11 cellular contexts compared by ENCODE assay signal in genomic region chr2:134246154-134246874, GRCh38. TPM values are rescaled to one million over a fixed set of nuclear protein-coding genes. Genes with fewer than 3 reads are reported as not detected.
DNase-seq lines count a peak whose midpoint lies in the region; ATAC-seq and TF ChIP-seq lines count a peak whose summit lies in the region.
"Had no signal": no experiment of that assay in that cellular context is flagged by ENCODE, and none has a peak within 500 bp of the region (broad histone marks: within the 10 kb centered on the region; RNA-seq: fewer than 3 reads in every experiment).

No MANE protein-coding gene starts in this region.

- H2AFZ ChIP-seq in Karpas-422 (ENCODE audit: low read length) (no peak overlapping the region), osteoblast (ENCODE audit: low read length) (no peak overlapping the region)

- no peaks in the 10 kb centered on the region; the same call in 1 of the 2 replicates for H4K20me1 ChIP-seq in Karpas-422 (ENCODE audit: insufficient read depth, low read depth, low read length)
- peaks cover 2% of the 10 kb centered on the region for H4K20me1 ChIP-seq in osteoblast (ENCODE audit: insufficient read depth, low read length)

- H3K4me1 Mint-ChIP-seq in T-helper 2 cell treated with Interferon-gamma antibody and Interleukin-4, amounts not matched to agents 5 μg/mL and 100 μg/mL, for 36 hours (ENCODE audit: low read depth) = peaks cover 42% of the 10 kb centered on the region
- peaks cover 78% of the 10 kb centered on the region for H3K4me1 Mint-ChIP-seq in activated T-helper 17 cell treated with anti-CD3 and anti-CD28 coated beads, Interleukin-2, amount 50 U/mL, for 72 hours
- peaks cover 6% of the 10 kb centered on the region for H3K4me1 Mint-ChIP-seq in MCF 10A (ENCODE audit: insufficient read depth, unreplicated experiment)

- H3K4me3 ChIP-seq in Karpas-422 (ENCODE audit: low read length) (no peak overlapping the region), osteoblast (ENCODE audit: insufficient read depth, low read length) (no peak overlapping the region)

- DNase-seq in T-helper 2 cell treated with Interferon-gamma antibody and Interleukin-4, amounts not matched to agents 5 μg/mL and 100 μg/mL, for 36 hours (ENCODE audit: low spot score) = no peak
- no peak for DNase-seq in T-helper 2 cell
- DNase-seq in Karpas-422 = no peak
- no peak for DNase-seq in osteoblast (ENCODE audit: insufficient read length, low spot score, missing footprints)
- DNase-seq in activated CD8-positive, alpha-beta memory T cell treated with anti-CD3 and anti-CD28 coated beads for 24 hours = no peak
- no peak for DNase-seq in MCF 10A (ENCODE audit: unreplicated experiment)
- DNase-seq: cerebellar nuclear complex, IMR-90 had no signal

- peaks cover 64% of the 10 kb centered on the region for H3K4me1 ChIP-seq in Karpas-422 (ENCODE audit: low read length)
- peaks cover 11% of the 10 kb centered on the region for H3K4me1 ChIP-seq in osteoblast (ENCODE audit: insufficient read depth, low read length)

- H3K9me3 Mint-ChIP-seq in T-helper 2 cell treated with Interferon-gamma antibody and Interleukin-4, amounts not matched to agents 5 μg/mL and 100 μg/mL, for 36 hours = no peaks in the 10 kb centered on the region
- H3K9me3 Mint-ChIP-seq in activated T-helper 17 cell treated with anti-CD3 and anti-CD28 coated beads, Interleukin-2, amount 50 U/mL, for 72 hours = no peaks in the 10 kb centered on the region
- H3K9me3 Mint-ChIP-seq in MCF 10A (ENCODE audit: unreplicated experiment) = no peaks in the 10 kb centered on the region

- no peak overlapping the region for H3K27ac Mint-ChIP-seq in T-helper 2 cell treated with Interferon-gamma antibody and Interleukin-4, amounts not matched to agents 5 μg/mL and 100 μg/mL, for 36 hours
- peak overlapping the region; percentile 62 for H3K27ac Mint-ChIP-seq in activated T-helper 17 cell treated with anti-CD3 and anti-CD28 coated beads, Interleukin-2, amount 50 U/mL, for 72 hours
- H3K27ac Mint-ChIP-seq in MCF 10A (ENCODE audit: low read depth, unreplicated experiment) = no peak overlapping the region

- CTCF ChIA-PET in MCF 10A (lab: Yijun Ruan, JAX) = interaction anchor here (0.6 to 9.8 kb wide), 42 partner anchors 9 to 424 kb away, joined by 3 to 221 read pairs (median 4); partner anchors contain the start of gene MGAT5

- H3K9me2 ChIP-seq in Karpas-422 (replicated peaks; ENCODE audit: insufficient read depth, low read length) = no peaks in the 10 kb centered on the region

- H3K9me3 ChIP-seq in Karpas-422 (ENCODE audit: low read length) (no peaks in the 10 kb centered on the region), osteoblast (ENCODE audit: low read depth, low read length) (no peaks in the 10 kb centered on the region)
- H3K9me3 ChIP-seq: tibial nerve had no signal

- H3K4me3 Mint-ChIP-seq in T-helper 2 cell treated with Interferon-gamma antibody and Interleukin-4, amounts not matched to agents 5 μg/mL and 100 μg/mL, for 36 hours = peak overlapping the region; percentile 42
- H3K4me3 Mint-ChIP-seq in activated T-helper 17 cell treated with anti-CD3 and anti-CD28 coated beads, Interleukin-2, amount 50 U/mL, for 72 hours = peak overlapping the region; percentile 52
- H3K4me3 Mint-ChIP-seq in MCF 10A (ENCODE audit: unreplicated experiment) = no peak overlapping the region

- no peaks in the 10 kb centered on the region for H3K27me3 ChIP-seq in Karpas-422 (ENCODE audit: low read length)
- no peaks in the 10 kb centered on the region for H3K27me3 ChIP-seq in osteoblast (ENCODE audit: insufficient read depth, low read length)
- H3K27me3 ChIP-seq: tibial nerve had no signal

- no peaks in the 10 kb centered on the region for H3K36me3 Mint-ChIP-seq in T-helper 2 cell treated with Interferon-gamma antibody and Interleukin-4, amounts not matched to agents 5 μg/mL and 100 μg/mL, for 36 hours (ENCODE audit: low read depth)
- no peaks in the 10 kb centered on the region for H3K36me3 Mint-ChIP-seq in activated T-helper 17 cell treated with anti-CD3 and anti-CD28 coated beads, Interleukin-2, amount 50 U/mL, for 72 hours (ENCODE audit: low read depth)
- H3K36me3 Mint-ChIP-seq in MCF 10A (ENCODE audit: insufficient read depth, unreplicated experiment) = peaks cover 5% of the 10 kb centered on the region

- H3K79me2 ChIP-seq in Karpas-422 (ENCODE audit: low read length) (no peaks in the 10 kb centered on the region; the same call in 1 of the 2 replicates), osteoblast (ENCODE audit: insufficient read depth, low read length) (peaks cover 22% of the 10 kb centered on the region)

- TF ChIP-seq CTCF in osteoblast (IDR thresholded peaks at IDR 0.05; ENCODE audit: extremely low read depth, low read depth, low read length) (no peak), MCF 10A (IDR thresholded peaks at IDR 0.05; ENCODE audit: unreplicated experiment) (no peak)

- H3K27ac ChIP-seq in Karpas-422 (ENCODE audit: low read length) (peak overlapping the region; percentile 14; the same call in 1 of the 2 replicates), osteoblast (ENCODE audit: low read depth, low read length) (no peak overlapping the region)

- intact Hi-C loops in MCF 10A (cut with micrococcal nuclease) = no loop called here

- no TSS peak for BruUV-seq in MCF 10A (replicated peaks; lab: Mats Ljungman, UMichigan)

- peaks cover 71% of the 10 kb centered on the region for H3K27me3 Mint-ChIP-seq in T-helper 2 cell treated with Interferon-gamma antibody and Interleukin-4, amounts not matched to agents 5 μg/mL and 100 μg/mL, for 36 hours (ENCODE audit: low read depth)
- H3K27me3 Mint-ChIP-seq in activated T-helper 17 cell treated with anti-CD3 and anti-CD28 coated beads, Interleukin-2, amount 50 U/mL, for 72 hours = no peaks in the 10 kb centered on the region
- H3K27me3 Mint-ChIP-seq in MCF 10A (ENCODE audit: insufficient read depth, unreplicated experiment) = no peaks in the 10 kb centered on the region

- no peak for ATAC-seq in activated T-helper 17 cell treated with anti-CD3 and anti-CD28 coated beads, Interleukin-2, amount 50 U/mL, for 72 hours (replicated peaks)
- no peak for ATAC-seq in GM19395 (IDR thresholded peaks at IDR 0.05; ENCODE audit: unreplicated experiment)

- H3K9ac ChIP-seq in Karpas-422 (ENCODE audit: low read length) = peak overlapping the region; percentile 28

- POLR2A ChIA-PET in MCF 10A (lab: Yijun Ruan, JAX) = no interaction called here

- no peaks in the 10 kb centered on the region for H3K36me3 ChIP-seq in Karpas-422 (ENCODE audit: insufficient read depth, low read length)
- H3K36me3 ChIP-seq in osteoblast (ENCODE audit: insufficient read depth, low read length) = no peaks in the 10 kb centered on the region
- H3K36me3 ChIP-seq: tibial nerve had no signal

- H3K4me2 ChIP-seq in Karpas-422 (ENCODE audit: low read depth, low read length, poor library complexity, severe bottlenecking) (peak overlapping the region; percentile 59), osteoblast (ENCODE audit: insufficient read depth, low read length) (peak overlapping the region; percentile 38)

RNA-seq across cellular contexts. Expression of gene MGAT5, which starts 7.6 kb away (rescaled TPM):
- total RNA-seq in Karpas-422 (2014; rRNA removed; shearing (Covaris generic); ENCODE audit: low replicate concordance) = 22.2 and 22.7 TPM in 2 replicates
- total RNA-seq in activated T-helper 17 cell treated with anti-CD3 and anti-CD28 coated beads, Interleukin-2, amount 50 U/mL, for 72 hours = 10 to 100 TPM; 53.0 to 53.1 TPM
- 28.3 and 29.7 TPM in 2 replicates for total RNA-seq in osteoblast
- total RNA-seq in MCF 10A (2022) = 22.2 and 32.3 TPM in 2 replicates
